Comparison of ENCODE assay signal across 10 cellular contexts in genomic region chr14:77980475-77981321, GRCh38.
DNase-seq lines count a peak whose midpoint lies in the region; ATAC-seq and FAIRE-seq lines count a peak whose summit lies in the region.
"Had no signal": no experiment of that assay in that cellular context is flagged by ENCODE, and none has a peak within 500 bp of the region (broad histone marks: within the 10 kb centered on the region; RNA-seq: fewer than 3 reads in every experiment).

No MANE protein-coding gene starts in this region.

- peak; percentile 27 for ATAC-seq in Right ventricle myocardium inferior

- intact Hi-C loops in Right ventricle myocardium inferior (cut with DNase I), result no loop called here
- intact Hi-C loops in cardiac septum (cut with DNase I), result no loop called here

- DNase-seq in Right ventricle myocardium inferior (ENCODE audit: missing footprints) (peak; percentile 71), cardiac septum (ENCODE audit: low spot score) (no peak), ecto neural progenitor cell (ENCODE audit: low spot score) (peak; percentile 64), mucosa of gallbladder (ENCODE audit: low spot score) (peak; percentile 36), urothelium cell line (ENCODE audit: low spot score) (no peak), A172 (ENCODE audit: low spot score) (no peak), HK-2 (ENCODE audit: unreplicated experiment) (no peak)
- DNase-seq in stimulated activated CD4-positive, alpha-beta T cell treated with anti-CD3 and anti-CD28 coated beads, Interleukin-12 subunit alpha, Interleukin-12 subunit beta, amount 100 ng/mL, for 4 hours, result no peak
- DNase-seq: DND-41 had no signal

- peak; percentile 61 for FAIRE-seq in urothelium cell line (lab: Jason Lieb, UNC)
- FAIRE-seq: endothelial cell of umbilical vein had no signal

Comparison
In these comparisons a context has a peak if more than half of its experiments do, and no peak if none do; other contexts are left out.
1. DNase-seq: peak in Right ventricle myocardium inferior (single experiment), ecto neural progenitor cell (single experiment) and mucosa of gallbladder (single experiment); none in cardiac septum (single experiment), urothelium cell line (single experiment), stimulated activated CD4-positive, alpha-beta T cell treated with anti-CD3 and anti-CD28 coated beads, Interleukin-12 subunit alpha, Interleukin-12 subunit beta, amount 100 ng/mL, for 4 hours (single experiment), A172 (single experiment) and HK-2 (single experiment).